Comparison of ENCODE assay signal across 19 cellular contexts in genomic region chr6:168506460-168506859, GRCh38.
DNase-seq lines count a peak whose midpoint lies in the region; ATAC-seq, FAIRE-seq and TF ChIP-seq lines count a peak whose summit lies in the region.
"Had no signal": no experiment of that assay in that cellular context is flagged by ENCODE, and none has a peak within 500 bp of the region (broad histone marks: within the 10 kb centered on the region; RNA-seq: fewer than 3 reads in every experiment).

No MANE protein-coding gene starts in this region.

- TF ChIP-seq CTCF in mucosa of descending colon (IDR thresholded peaks at IDR 0.05) = no peak

- no peak overlapping the region for H3K4me3 ChIP-seq in mucosa of descending colon
- H3K4me3 ChIP-seq: lung, sigmoid colon had no signal

- no peaks in the 10 kb centered on the region for H3K4me1 ChIP-seq in mucosa of descending colon (ENCODE audit: low read depth)
- H3K4me1 ChIP-seq: sigmoid colon had no signal

- TF ChIP-seq POLR2A in GM12891 (IDR thresholded peaks at IDR 0.05; ENCODE audit: low read depth, low read length) = no peak

- no peaks in the 10 kb centered on the region for H3K36me3 ChIP-seq in mucosa of descending colon (ENCODE audit: low read depth)
- H3K36me3 ChIP-seq: sigmoid colon had no signal

- intact Hi-C loops in mucosa of descending colon (cut with DNase I, micrococcal nuclease) (no loop called here), left cardiac atrium (cut with DNase I) (no loop called here)

- no peaks in the 10 kb centered on the region for H3K9me3 ChIP-seq in mucosa of descending colon
- H3K9me3 ChIP-seq: sigmoid colon, SK-N-SH had no signal

- FAIRE-seq in GM12891 (lab: Jason Lieb, UNC) = no peak
- FAIRE-seq: endothelial cell of umbilical vein had no signal

- peak; percentile 6 for DNase-seq in DMS79 (lab: John Stamatoyannopoulos, UW)
- DNase-seq in NCI-H1105 (lab: John Stamatoyannopoulos, UW) = peak; percentile 36
- peak; percentile 81 for DNase-seq in NCI-H69 (lab: John Stamatoyannopoulos, UW)
- DNase-seq in mucosa of descending colon = no peak
- DNase-seq in left cardiac atrium = no peak
- no peak for DNase-seq in GM12891 (ENCODE audit: insufficient read length, low spot score)
- DNase-seq in SW 1271 (lab: John Stamatoyannopoulos, UW) = no peak
- DNase-seq: activated CD4-positive, alpha-beta T cell treated with anti-CD3 and anti-CD28 coated beads for 36 hours; activated CD8-positive, alpha-beta memory T cell treated with anti-CD3 and anti-CD28 coated beads for 24 hours; activated gamma-delta T cell treated with Interleukin-2 at 50 U/mL for 16 hours; activated T-cell treated with anti-CD3 and anti-CD28 coated beads, Interleukin-2, amount 50 U/mL, for 1 hour; DMS 273 treated with DMSO at 0.1 percent for 48 hours; GF-D8; sigmoid colon; SK-N-SH; stimulated activated CD4-positive, alpha-beta T cell treated with anti-CD3 and anti-CD28 coated beads, Interleukin-15, amount 100 ng/mL, for 24 hours; T-helper 2 cell had no signal

- ATAC-seq in mucosa of descending colon (peak; percentile 32), left cardiac atrium (no peak)
- ATAC-seq: activated CD4-positive, alpha-beta T cell treated with anti-CD3 and anti-CD28 coated beads for 36 hours had no signal

TF ChIP-seq in GM12891, 5 proteins besides CTCF, POLR2A, EP300 and RAD21:
- no peak for TF ChIP-seq PAX5 (IDR thresholded peaks at IDR 0.05; ENCODE audit: insufficient read depth, low read length, severe bottlenecking)
- TF ChIP-seq POU2F2 (IDR thresholded peaks at IDR 0.05; ENCODE audit: low read depth, low read length) = no peak
- no peak for TF ChIP-seq SPI1 (IDR thresholded peaks at IDR 0.05; ENCODE audit: low read depth, low read length)
- no peak for TF ChIP-seq POLR2AphosphoS5 (IDR thresholded peaks at IDR 0.05; ENCODE audit: low read depth, low read length)
- no peak for TF ChIP-seq TAF1 (IDR thresholded peaks at IDR 0.05; ENCODE audit: low read depth, low read length)

Comparison
In these comparisons a context has a peak if more than half of its experiments do, and no peak if none do; other contexts are left out.
1. DNase-seq: peak in DMS79 (single experiment), NCI-H1105 (single experiment) and NCI-H69 (single experiment); none in mucosa of descending colon (0 of 3), left cardiac atrium (single experiment), GM12891 (single experiment) and SW 1271 (0 of 2).